28 cellular contexts compared by ENCODE assay signal in the genomic region with DNA sequence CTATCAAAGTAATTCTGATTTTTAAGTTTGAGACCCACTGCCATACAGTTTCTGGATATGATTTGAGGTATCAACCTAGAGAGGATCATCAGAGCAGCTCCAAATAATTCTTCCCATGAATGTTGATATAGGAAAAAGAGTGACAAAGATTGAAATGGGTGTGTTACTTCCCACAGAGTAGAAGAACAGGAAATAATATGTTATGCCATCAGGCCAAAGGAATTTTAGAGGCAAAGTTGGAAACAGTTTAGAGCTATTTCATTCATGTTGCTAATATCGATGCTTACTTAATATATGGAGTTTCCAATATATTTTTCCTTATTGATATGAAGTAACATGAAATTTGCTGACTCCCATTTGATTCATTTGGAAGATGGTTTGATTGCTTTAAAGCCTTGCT. TPM values are rescaled to one million over a fixed set of nuclear protein-coding genes. Genes with fewer than 3 reads are reported as not detected.
DNase-seq lines count a peak whose midpoint lies in the region; ATAC-seq, FAIRE-seq and TF ChIP-seq lines count a peak whose summit lies in the region.
"Had no signal": no experiment of that assay in that cellular context is flagged by ENCODE, and none has a peak within 500 bp of the region (broad histone marks: within the 10 kb centered on the region; RNA-seq: fewer than 3 reads in every experiment).

No MANE protein-coding gene starts in this region.

- peaks cover 4% of the 10 kb centered on the region for H3K27me3 ChIP-seq in keratinocyte (ENCODE audit: control insufficient read depth, extremely low read depth, insufficient read depth, low read length)
- H3K27me3 ChIP-seq: SJCRH30, suprapubic skin had no signal

- H3K4me2 ChIP-seq in keratinocyte (ENCODE audit: control insufficient read depth, extremely low read depth, insufficient read depth, low read depth, low read length): peak overlapping the region; percentile 24

- ATAC-seq in GM18909 (IDR thresholded peaks at IDR 0.05; ENCODE audit: poor library complexity, unreplicated experiment): no peak
- ATAC-seq: activated CD4-positive, CD25-positive, alpha-beta regulatory T cell treated with anti-CD3 and anti-CD28 coated beads, Interleukin-2, amount 50 U/mL, for 24 hours; mucosa of descending colon; right cardiac atrium; stimulated activated memory B cell treated with anti-CD40 and anti-IgM and Interleukin-4, amounts not matched to agents 10 μg/mL and 1 μg/mL and 100 μg/mL, for 72 hours had no signal

- H3K27ac ChIP-seq in keratinocyte (ENCODE audit: control insufficient read depth, insufficient read depth, low read length): no peak overlapping the region
- H3K27ac ChIP-seq: parathyroid adenoma, SJCRH30, suprapubic skin had no signal

- H3K9ac ChIP-seq in keratinocyte (ENCODE audit: control insufficient read depth, extremely low read depth, insufficient read depth, low read length): no peak overlapping the region
- H3K9ac ChIP-seq: parathyroid adenoma had no signal

- H3K4me3 ChIP-seq in choroid plexus epithelial cell (ENCODE audit: low read depth, low read length): no peak overlapping the region
- H3K4me3 ChIP-seq in keratinocyte (ENCODE audit: control insufficient read depth in 2 of 3, extremely low read depth in 1 of 3, insufficient read depth in 2 of 3, low read depth in 1 of 3, low read length in 3 of 3): no peak overlapping the region
- H3K4me3 ChIP-seq: mucosa of descending colon, SJCRH30, suprapubic skin had no signal

- peaks cover 4% of the 10 kb centered on the region for H3K4me1 ChIP-seq in keratinocyte (ENCODE audit: control insufficient read depth, extremely low read depth, insufficient read depth, low read length)
- H3K4me1 ChIP-seq: parathyroid adenoma, SJCRH30, suprapubic skin had no signal

- H3K36me3 ChIP-seq in keratinocyte (ENCODE audit: control insufficient read depth in 2 of 2, extremely low read depth in 1 of 2, insufficient read depth in 2 of 2, low read length in 2 of 2): no peaks in the 10 kb centered on the region
- H3K36me3 ChIP-seq: SJCRH30, suprapubic skin had no signal

- H4K20me1 ChIP-seq in keratinocyte (ENCODE audit: control insufficient read depth, extremely low read depth, insufficient read depth, low read length): no peaks in the 10 kb centered on the region

- no peak for FAIRE-seq in keratinocyte (lab: Jason Lieb, UNC)
- FAIRE-seq: TTC549 had no signal

- no peak for TF ChIP-seq CTCF in choroid plexus epithelial cell (conservative IDR thresholded peaks at IDR 0.05; ENCODE audit: low read depth, low read length)
- TF ChIP-seq CTCF in keratinocyte (optimal IDR thresholded peaks at IDR 0.05 in 1 of 3, IDR thresholded peaks at IDR 0.05 in 1 of 3, conservative IDR thresholded peaks at IDR 0.05 in 1 of 3; ENCODE audit: extremely low read depth in 1 of 3, insufficient read depth in 2 of 3, low read length in 3 of 3): no peak

- DNase-seq in AG20443 (ENCODE audit: low spot score) (peak; percentile 13), HS-5 (ENCODE audit: low read depth) (peak; percentile 8), choroid plexus epithelial cell (ENCODE audit: low read depth) (peak; percentile 31), keratinocyte (ENCODE audit: low read depth, low spot score) (no peak), AML-193 (lab: John Stamatoyannopoulos, UW) (no peak), HUDEP-2 (lab: John Stamatoyannopoulos, UW; ENCODE audit: unreplicated experiment in 76 of 76) (no peak)
- DNase-seq in activated naive CD4-positive, alpha-beta T cell treated with anti-CD3 and anti-CD28 coated beads, Interleukin-2, amount 50 U/mL, for 16 hours: no peak
- DNase-seq: activated CD4-positive, alpha-beta memory T cell treated with anti-CD3 and anti-CD28 coated beads, Interleukin-2, amount 10 ng/mL, durations not matched to agents 7 days and 5 days; activated effector memory CD4-positive, alpha-beta T cell treated with Interleukin-2 at 50 U/mL for 16 hours; C1 segment of cervical spinal cord; cortex of kidney; foreskin melanocyte; hippocampal formation; immature natural killer cell; Karpas-422; mucosa of descending colon; NCI-H1694; NCI-H524; NK-92 treated with Interleukin-12 subunit alpha and Interleukin-12 subunit beta, amount 100 ng/mL, for 24 hours; right cardiac atrium; SJCRH30; stimulated activated CD4-positive, alpha-beta T cell treated with anti-CD3 and anti-CD28 coated beads, Interleukin-4, amount 100 ng/mL, for 1 hour had no signal

- no peaks in the 10 kb centered on the region for H3K79me2 ChIP-seq in keratinocyte (ENCODE audit: control insufficient read depth, insufficient read depth, low read length)
- H3K79me2 ChIP-seq: parathyroid adenoma had no signal

- dilution Hi-C loops in keratinocyte (cut with MboI; ENCODE audit: extremely low pct_ligation_motif_present, low sequenced_read_pairs): no loop called here

- H2AFZ ChIP-seq in keratinocyte (ENCODE audit: control insufficient read depth, low read length): no peak overlapping the region
- H2AFZ ChIP-seq: parathyroid adenoma had no signal

- H3K9me3 ChIP-seq in keratinocyte (ENCODE audit: control insufficient read depth, low read depth, low read length): no peaks in the 10 kb centered on the region
- H3K9me3 ChIP-seq: mucosa of descending colon, SJCRH30, suprapubic skin had no signal

- H3K9me1 ChIP-seq in keratinocyte (ENCODE audit: control insufficient read depth, extremely low read depth, insufficient read depth, low read length): no peaks in the 10 kb centered on the region

RNA-seq across cellular contexts. Expression of a gene that starts 8.9 kb away (rescaled TPM):
- polyA plus RNA-seq in keratinocyte: 11.5 to 12.7 TPM (median 12.3 TPM) in 3 replicates
- 1.7 TPM for polyA plus RNA-seq in keratinocyte (2011; ENCODE audit: low read depth)
- 12.9 and 19.6 TPM in 2 replicates for polyA plus RNA-seq in keratinocyte (2011; cell fraction: cytosol; rRNA removed)
- polyA plus RNA-seq in keratinocyte (2011; cell fraction: nucleus; rRNA removed): 15.0 and 15.1 TPM in 2 replicates
- polyA plus RNA-seq in keratinocyte (2012; ENCODE audit: low replicate concordance): 2.4 and 13.8 TPM in 2 replicates
- polyA minus RNA-seq in keratinocyte: 15.4 to 40.1 TPM (median 19.1 TPM) in 3 replicates
- 12.7 TPM for polyA minus RNA-seq in keratinocyte (2011; cell fraction: cytosol; rRNA and poly(A)+ RNA removed)
- 17.0 and 28.7 TPM in 2 replicates for polyA minus RNA-seq in keratinocyte (2011; cell fraction: nucleus; rRNA and poly(A)+ RNA removed)

Comparison
In these comparisons a context has a peak if more than half of its experiments do, and no peak if none do; other contexts are left out.
1. DNase-seq: peak in AG20443 (single experiment), HS-5 (single experiment) and choroid plexus epithelial cell (single experiment); none in keratinocyte (single experiment), AML-193 (0 of 2), HUDEP-2 (0 of 76) and activated naive CD4-positive, alpha-beta T cell treated with anti-CD3 and anti-CD28 coated beads, Interleukin-2, amount 50 U/mL, for 16 hours (single experiment).